Comparison of ENCODE assay signal across 8 cellular contexts in the genomic region with DNA sequence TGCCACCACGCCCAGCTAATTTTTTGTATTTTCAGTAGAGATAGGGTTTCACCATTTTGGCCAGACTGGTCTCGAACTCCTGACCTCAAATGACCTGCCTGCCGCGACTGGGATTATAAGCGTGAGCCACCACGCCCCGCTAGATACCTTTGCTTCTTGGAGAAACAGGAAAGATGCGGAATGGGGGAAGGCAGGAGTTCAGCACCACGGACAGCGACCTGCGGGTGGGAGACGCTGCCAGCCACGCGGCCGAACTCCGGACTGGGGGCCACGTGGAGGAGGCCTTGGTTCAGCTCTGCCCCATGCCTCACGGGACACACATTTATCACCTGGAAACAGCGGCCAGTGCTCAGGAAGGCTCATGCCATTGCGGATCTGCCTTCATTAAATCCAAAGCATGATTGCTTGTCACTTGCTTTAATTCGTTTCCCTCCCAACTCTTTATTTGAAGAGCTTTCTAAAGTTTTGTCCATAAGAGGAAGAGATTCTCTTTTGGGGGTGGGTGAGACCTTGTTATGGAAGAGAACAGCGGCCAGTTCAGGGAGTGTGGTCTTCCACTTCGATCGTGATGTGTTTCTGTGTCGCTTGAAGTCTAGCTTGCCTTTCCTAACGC.
DNase-seq lines count a peak whose midpoint lies in the region; ATAC-seq, FAIRE-seq and TF ChIP-seq lines count a peak whose summit lies in the region.

No MANE protein-coding gene starts in this region.

- H3K4me2 ChIP-seq in keratinocyte (ENCODE audit: control insufficient read depth, extremely low read depth, insufficient read depth, low read depth, low read length) = no peak overlapping the region

- dilution Hi-C loops in keratinocyte (cut with MboI; ENCODE audit: extremely low pct_ligation_motif_present, low sequenced_read_pairs) = no loop called here

- ATAC-seq in GM19395 (IDR thresholded peaks at IDR 0.05; ENCODE audit: unreplicated experiment) (no peak), HG02678 (IDR thresholded peaks at IDR 0.05; ENCODE audit: unreplicated experiment) (no peak)

- no peaks in the 10 kb centered on the region for H3K4me1 ChIP-seq in keratinocyte (ENCODE audit: control insufficient read depth, extremely low read depth, insufficient read depth, low read length)

- H3K4me3 ChIP-seq in keratinocyte (ENCODE audit: control insufficient read depth in 2 of 3, extremely low read depth in 1 of 3, insufficient read depth in 2 of 3, low read depth in 1 of 3, low read length in 3 of 3) = no peak overlapping the region

- FAIRE-seq in RCC 7860 (lab: Jason Lieb, UNC) (no peak), keratinocyte (lab: Jason Lieb, UNC) (no peak)

- no peak overlapping the region for H3K9ac ChIP-seq in keratinocyte (ENCODE audit: control insufficient read depth, extremely low read depth, insufficient read depth, low read length)

- no peaks in the 10 kb centered on the region for H3K9me1 ChIP-seq in keratinocyte (ENCODE audit: control insufficient read depth, extremely low read depth, insufficient read depth, low read length)

- H2AFZ ChIP-seq in keratinocyte (ENCODE audit: control insufficient read depth, low read length) = no peak overlapping the region

- H3K27ac ChIP-seq in keratinocyte (ENCODE audit: control insufficient read depth, insufficient read depth, low read length) = no peak overlapping the region

- H3K36me3 ChIP-seq in keratinocyte (ENCODE audit: control insufficient read depth in 2 of 2, extremely low read depth in 1 of 2, insufficient read depth in 2 of 2, low read length in 2 of 2) = no peaks in the 10 kb centered on the region

- no peaks in the 10 kb centered on the region for H3K9me3 ChIP-seq in keratinocyte (ENCODE audit: control insufficient read depth, low read depth, low read length)

- H3K27me3 ChIP-seq in keratinocyte (ENCODE audit: control insufficient read depth, extremely low read depth, insufficient read depth, low read length) = peaks cover 8% of the 10 kb centered on the region

- H3K79me2 ChIP-seq in keratinocyte (ENCODE audit: control insufficient read depth, insufficient read depth, low read length) = no peaks in the 10 kb centered on the region

- TF ChIP-seq CTCF in keratinocyte (optimal IDR thresholded peaks at IDR 0.05 in 1 of 3, IDR thresholded peaks at IDR 0.05 in 1 of 3, conservative IDR thresholded peaks at IDR 0.05 in 1 of 3; ENCODE audit: extremely low read depth in 1 of 3, insufficient read depth in 2 of 3, low read length in 3 of 3) = no peak

- DNase-seq in Daoy (ENCODE audit: low read depth) (peak; percentile 87), RCC 7860 (ENCODE audit: low spot score) (peak; percentile 19), amniotic epithelial cell (ENCODE audit: low read depth) (peak; percentile 2), keratinocyte (ENCODE audit: low read depth, low spot score) (peak; percentile 9), HCEC 1CT (no peak)
- peak; percentile 1 to 22 for DNase-seq in stimulated activated CD8-positive, alpha-beta memory T cell treated with anti-CD3 and anti-CD28 coated beads, Interleukin-4, amount 100 ng/mL, for 1 hour (ENCODE audit: low read depth in 2 of 2, low spot score in 1 of 2)

- H4K20me1 ChIP-seq in keratinocyte (ENCODE audit: control insufficient read depth, extremely low read depth, insufficient read depth, low read length) = no peaks in the 10 kb centered on the region
